In genomic region chr22:43142881-43143562, GRCh38 we compare ENCODE assay signal across 8 cellular contexts. TPM values are rescaled to one million over a fixed set of nuclear protein-coding genes. Genes with fewer than 3 reads are reported as not detected.
DNase-seq lines count a peak whose midpoint lies in the region; ATAC-seq and TF ChIP-seq lines count a peak whose summit lies in the region.

TSS of gene MCAT (minus strand) at chr22:43143398. CDS start at chr22:43143348, 50 bp downstream.

- DNase-seq in EH (ENCODE audit: low read depth) (peak; percentile 73), MG63 (peak; percentile 85), globus pallidus (ENCODE audit: low spot score) (peak; percentile 69), occipital lobe (lab: John Stamatoyannopoulos, UW) (peak; percentile 73), superior temporal gyrus (ENCODE audit: extremely low spot score) (peak; percentile 84)
- peak; percentile 83 for DNase-seq in activated naive CD4-positive, alpha-beta T cell treated with anti-CD3 and anti-CD28 coated beads, Interleukin-2, amount 50 U/mL, for 16 hours

- no peaks in the 10 kb centered on the region for H3K9me3 ChIP-seq in MG63

- no peaks in the 10 kb centered on the region for H3K27me3 ChIP-seq in MG63

- H3K36me3 ChIP-seq in MG63: peaks cover 28% of the 10 kb centered on the region

- ATAC-seq in GM21825 (IDR thresholded peaks at IDR 0.05; ENCODE audit: unreplicated experiment) (peak; percentile 82), SK-N-SH treated with all-trans-retinoic acid at 6 μM for 48 hours (peak; percentile 96)

- peak within 1 kb of the TSS; percentile 85 for H3K4me3 ChIP-seq in MG63

TF ChIP-seq in SK-N-SH treated with all-trans-retinoic acid at 6 μM for 48 hours, 23 proteins besides CTCF, POLR2A, EP300 and RAD21:
- TF ChIP-seq TSHZ2 (CRISPR knock-in tag; IDR thresholded peaks at IDR 0.05) (no peak), ZFP3 (CRISPR knock-in tag; IDR thresholded peaks at IDR 0.05) (no peak), RARB (CRISPR knock-in tag; IDR thresholded peaks at IDR 0.05) (no peak), POU6F1 (CRISPR knock-in tag; IDR thresholded peaks at IDR 0.05; ENCODE audit: borderline replicate concordance, low read depth) (no peak), ZNF565 (CRISPR knock-in tag; conservative IDR thresholded peaks at IDR 0.05; ENCODE audit: low read depth) (no peak), BACH2 (CRISPR knock-in tag; IDR thresholded peaks at IDR 0.05; ENCODE audit: borderline replicate concordance) (no peak), PATZ1 (CRISPR knock-in tag; IDR thresholded peaks at IDR 0.05; ENCODE audit: borderline replicate concordance) (no peak), TCF4 (CRISPR knock-in tag; IDR thresholded peaks at IDR 0.05; ENCODE audit: borderline replicate concordance) (no peak), OSR1 (CRISPR knock-in tag; IDR thresholded peaks at IDR 0.05) (no peak), CSRNP3 (CRISPR knock-in tag; IDR thresholded peaks at IDR 0.05) (no peak), GLIS3 (CRISPR knock-in tag; IDR thresholded peaks at IDR 0.05) (no peak), SNAI2 (CRISPR knock-in tag; IDR thresholded peaks at IDR 0.05) (no peak), ZFP30 (CRISPR knock-in tag; IDR thresholded peaks at IDR 0.05) (no peak), CSDC2 (CRISPR knock-in tag; IDR thresholded peaks at IDR 0.05) (no peak), CREB5 (CRISPR knock-in tag; IDR thresholded peaks at IDR 0.05; ENCODE audit: low read depth) (no peak), ZNF70 (CRISPR knock-in tag; IDR thresholded peaks at IDR 0.05) (no peak), ARNTL (CRISPR knock-in tag; IDR thresholded peaks at IDR 0.05; ENCODE audit: borderline replicate concordance, low read depth) (no peak), ZNF8 (CRISPR knock-in tag; IDR thresholded peaks at IDR 0.05) (no peak)

RNA-seq across cellular contexts. Expression of gene MCAT, which starts in this region (rescaled TPM):
- 7.9 and 19.0 TPM in 2 replicates for total RNA-seq in MG63 (2014; rRNA removed; shearing (Covaris generic); ENCODE audit: low replicate concordance)
- total RNA-seq in occipital lobe: 15.1 TPM

Comparison
In these comparisons a context has a peak if more than half of its experiments do, and no peak if none do; other contexts are left out.
1. Peak in every context shown above with its lines: DNase-seq, ATAC-seq and H3K4me3 ChIP-seq.